8 cellular contexts compared by ENCODE assay signal in the genomic region with DNA sequence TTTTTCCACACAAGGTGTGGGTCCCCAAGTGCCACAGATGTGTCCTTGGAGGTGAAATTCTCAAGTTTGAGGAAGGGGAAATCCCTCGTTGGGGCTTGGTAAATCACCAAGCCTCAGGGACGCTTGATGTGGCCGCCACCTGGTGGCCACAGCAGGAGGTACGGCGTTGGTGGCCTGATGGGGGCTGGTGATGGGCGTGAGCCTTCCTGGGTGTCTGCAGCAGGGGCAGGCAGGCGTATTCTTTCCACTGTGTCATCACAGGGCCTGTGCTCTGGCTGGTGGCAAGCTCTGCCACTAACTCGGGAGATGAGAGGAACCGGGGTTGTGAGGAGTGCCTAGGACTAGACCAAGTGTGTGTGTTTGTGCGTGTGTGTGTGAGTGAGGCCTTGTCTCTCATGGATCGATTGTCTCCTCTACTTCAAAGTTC. TPM values are rescaled to one million over a fixed set of nuclear protein-coding genes. Genes with fewer than 3 reads are reported as not detected.
A peak's percentile ranks its signal among the peaks of the same experiment; 100 is the strongest.
DNase-seq lines count a peak whose midpoint lies in the region; ATAC-seq and TF ChIP-seq lines count a peak whose summit lies in the region.

No MANE protein-coding gene starts in this region.

- H3K27me3 Mint-ChIP-seq in GM23338 (ENCODE audit: insufficient read depth, low read depth, poor library complexity), result peaks cover 9% of the 10 kb centered on the region

- H4K20me1 ChIP-seq in GM23338 (replicated peaks; ENCODE audit: insufficient read depth) (no peaks in the 10 kb centered on the region), smooth muscle cell (ENCODE audit: low read depth) (no peaks in the 10 kb centered on the region)

- H3K36me3 Mint-ChIP-seq in GM23338 (ENCODE audit: low read depth), result no peaks in the 10 kb centered on the region

- TF ChIP-seq CTCF in GM12873 (IDR thresholded peaks at IDR 0.05; ENCODE audit: insufficient read depth, low read depth, low read length, missing control alignments) (peak; percentile 96), GM23338 (conservative IDR thresholded peaks at IDR 0.05; ENCODE audit: low read depth in 2 of 2) (peak; percentile 87 to 95), smooth muscle cell (IDR thresholded peaks at IDR 0.05; ENCODE audit: borderline replicate concordance, insufficient read depth, poor library complexity, severe bottlenecking) (peak; percentile 93)

- H3K4me1 ChIP-seq in GM23338 (ENCODE audit: insufficient read depth), result no peaks in the 10 kb centered on the region
- peaks cover 16% of the 10 kb centered on the region for H3K4me1 ChIP-seq in smooth muscle cell (ENCODE audit: low read depth)

- no peak overlapping the region for H3K4me3 Mint-ChIP-seq in GM23338

- H3K79me2 ChIP-seq in GM23338 (replicated peaks; ENCODE audit: insufficient read depth), result no peaks in the 10 kb centered on the region
- no peaks in the 10 kb centered on the region for H3K79me2 ChIP-seq in smooth muscle cell (ENCODE audit: low read depth)

- H3K9ac ChIP-seq in smooth muscle cell (ENCODE audit: low read depth), result no peak overlapping the region

- no peaks in the 10 kb centered on the region for H3K9me3 ChIP-seq in smooth muscle cell (replicated peaks; ENCODE audit: low read depth)

- H3K9me3 Mint-ChIP-seq in GM23338, result no peaks in the 10 kb centered on the region

- DNase-seq in GM23338 (ENCODE audit: low spot score) (peak; percentile 81), Kasumi-1 (lab: John Stamatoyannopoulos, UW) (peak; percentile 63 to 73), T-helper 22 cell (ENCODE audit: low read depth) (peak; percentile 46), amygdala (lab: John Stamatoyannopoulos, UW) (peak in 50 of 56 donors; percentile 9 to 82 (median 44)), hepatic stellate cell (ENCODE audit: low spot score) (peak; percentile 87), smooth muscle cell (lab: John Stamatoyannopoulos, UW; ENCODE audit: unreplicated experiment) (peak; percentile 52), DMS79 (lab: John Stamatoyannopoulos, UW) (no peak)

- H3F3A ChIP-seq in GM23338 (replicated peaks; ENCODE audit: low read depth) (no peaks in the 10 kb centered on the region), smooth muscle cell (ENCODE audit: low read depth) (no peaks in the 10 kb centered on the region)

- H3K9me2 ChIP-seq in GM23338 (ENCODE audit: insufficient read depth), result no peaks in the 10 kb centered on the region

- H3K27me3 ChIP-seq in GM23338 (ENCODE audit: insufficient read depth), result no peaks in the 10 kb centered on the region
- no peaks in the 10 kb centered on the region for H3K27me3 ChIP-seq in smooth muscle cell (ENCODE audit: low read depth)

- H3K36me3 ChIP-seq in GM23338 (ENCODE audit: insufficient read depth) (no peaks in the 10 kb centered on the region), smooth muscle cell (ENCODE audit: low read depth) (no peaks in the 10 kb centered on the region)

- no peak overlapping the region for H3K4me3 ChIP-seq in GM23338
- H3K4me3 ChIP-seq in smooth muscle cell, result no peak overlapping the region

- H3K27ac ChIP-seq in GM23338 (ENCODE audit: low read depth) (no peak overlapping the region), smooth muscle cell (ENCODE audit: low read depth) (no peak overlapping the region)

- peaks cover 17% of the 10 kb centered on the region for H3K4me1 Mint-ChIP-seq in GM23338

- H3K27ac Mint-ChIP-seq in GM23338, result no peak overlapping the region

- WGBS in smooth muscle cell (ENCODE audit: low lambda C conversion rate), result 19% methylated on average over 11 of the region's 11 CpGs

- H3K4me2 ChIP-seq in GM23338, result no peak overlapping the region
- no peak overlapping the region for H3K4me2 ChIP-seq in smooth muscle cell

- H2AFZ ChIP-seq in GM23338 (peak overlapping the region; percentile 91), smooth muscle cell (ENCODE audit: low read depth) (no peak overlapping the region)

- peak; percentile 71 for ATAC-seq in GM23338

TF ChIP-seq in GM23338, 12 proteins besides CTCF, POLR2A, EP300 and RAD21 (continues in another document):
- TF ChIP-seq ZNF462 (CRISPR knock-in tag; IDR thresholded peaks at IDR 0.05) (no peak), ZNF114 (CRISPR knock-in tag; IDR thresholded peaks at IDR 0.05) (no peak), JUNB (IDR thresholded peaks at IDR 0.05; ENCODE audit: unreplicated experiment) (no peak), NANOG (IDR thresholded peaks at IDR 0.05; ENCODE audit: borderline replicate concordance) (no peak), ETS1 (IDR thresholded peaks at IDR 0.05) (no peak), ZNF331 (CRISPR knock-in tag; IDR thresholded peaks at IDR 0.05; ENCODE audit: low read depth) (no peak), EZH2 (IDR thresholded peaks at IDR 0.05; ENCODE audit: low read depth, unreplicated experiment) (no peak), EZH2phosphoT487 (IDR thresholded peaks at IDR 0.05; ENCODE audit: unreplicated experiment) (no peak)

RNA-seq across cellular contexts. Expression of gene ACOX2, which starts 4.2 kb away (rescaled TPM):
- 0.31 and 1.1 TPM in 2 replicates for total RNA-seq in GM23338 (2014; rRNA removed; shearing (Covaris generic))
- 1.9 and 2.9 TPM in 2 replicates for polyA plus RNA-seq in GM23338 (2016; fragmentation: Nextera tagmentation; extraction: Ambion mirVana)
- 4.6 and 8.5 TPM in 2 replicates for total RNA-seq in smooth muscle cell
- polyA plus RNA-seq in smooth muscle cell, result 7.5 and 13.2 TPM in 2 replicates

RNA-seq across cellular contexts. Expression of gene KCTD6, which starts 40.9 kb away (rescaled TPM):
- total RNA-seq in GM23338 (2014; rRNA removed; shearing (Covaris generic)), result 22.8 and 28.3 TPM in 2 replicates
- polyA plus RNA-seq in GM23338 (2016; fragmentation: Nextera tagmentation; extraction: Ambion mirVana) (27.0 and 34.6 TPM in 2 replicates), smooth muscle cell (18.5 and 20.9 TPM in 2 replicates)
- total RNA-seq in smooth muscle cell, result 21.4 and 29.3 TPM in 2 replicates

RNA-seq across cellular contexts. Expression of gene FAM107A, which starts 44.4 kb away (rescaled TPM):
- 0.89 and 1.0 TPM in 2 replicates for total RNA-seq in GM23338 (2014; rRNA removed; shearing (Covaris generic))
- 0.61 and 1.1 TPM in 2 replicates for polyA plus RNA-seq in GM23338 (2016; fragmentation: Nextera tagmentation; extraction: Ambion mirVana)
- not detected in 2 replicates for total RNA-seq in smooth muscle cell
- polyA plus RNA-seq in smooth muscle cell, result not detected in 2 replicates
